8 cellular contexts compared by ENCODE assay signal in genomic region chr2:238060096-238060541, GRCh38. TPM values are rescaled to one million over a fixed set of nuclear protein-coding genes. Genes with fewer than 3 reads are reported as not detected.
DNase-seq lines count a peak whose midpoint lies in the region; ATAC-seq, FAIRE-seq and TF ChIP-seq lines count a peak whose summit lies in the region.

No MANE protein-coding gene starts in this region.

- H3K23ac ChIP-seq in H1 (ENCODE audit: insufficient read length), result no peak overlapping the region

- H3K9ac ChIP-seq in H1 (replicated peaks in 1 of 4; ENCODE audit: extremely low read depth in 1 of 4, low read depth in 3 of 4, low read length in 3 of 4), result peak overlapping the region; percentile 41 to 73 (median 71)

- peak overlapping the region; percentile 97 for H3K4me3 Mint-ChIP-seq in T-helper 1 cell treated with Interleukin-12 subunit alpha and Interleukin-12 subunit beta and Interleukin-4 antibody, amounts not matched to agents 30 μg/mL and 1 μg/mL, for 36 hours

- H3K27ac Mint-ChIP-seq in T-helper 1 cell treated with Interleukin-12 subunit alpha and Interleukin-12 subunit beta and Interleukin-4 antibody, amounts not matched to agents 30 μg/mL and 1 μg/mL, for 36 hours, result peak overlapping the region; percentile 88

- H3K4me1 Mint-ChIP-seq in T-helper 1 cell treated with Interleukin-12 subunit alpha and Interleukin-12 subunit beta and Interleukin-4 antibody, amounts not matched to agents 30 μg/mL and 1 μg/mL, for 36 hours (ENCODE audit: low read depth), result peaks cover 44% of the 10 kb centered on the region

- H3K4me3 ChIP-seq in H1 (ENCODE audit: extremely low read depth in 1 of 4, insufficient read depth in 2 of 4, low read depth in 3 of 4, low read length in 4 of 4) (peak overlapping the region; percentile 69 to 99 (median 82)), neuron (ENCODE audit: low read length) (peak overlapping the region; percentile 79)

- CTCF ChIA-PET in H1 (lab: Charles Lee; ENCODE audit: partially characterized antibody), result interaction anchor here (1.0 kb wide), 1 partner anchor 78 kb away, joined by 3 read pairs; no protein-coding TSS in a partner anchor

- peaks cover 2 to 47% of the 10 kb centered on the region in 2 experiments for H3K79me2 ChIP-seq in H1 (ENCODE audit: control insufficient read depth in 1 of 2, insufficient read depth in 2 of 2, low read length in 2 of 2)

- peak overlapping the region; percentile 65 for H3K56ac ChIP-seq in H1 (replicated peaks; ENCODE audit: insufficient read length, low read depth, low read length)

- 3% methylated on average over 18 of the region's 18 CpGs; no CpG with 5 or more reads in 1 of the 2 experiments for WGBS in H1 (ENCODE audit: extremely low coverage in 1 of 2, insufficient coverage in 1 of 2, insufficient read length in 1 of 2, insufficient replicate concordance in 2 of 2, low coverage in 1 of 2, low lambda C conversion rate in 2 of 2, missing lambda C conversion rate in 1 of 2), 2 experiments

- H3K4me1 ChIP-seq in H1 (replicated peaks in 1 of 4; ENCODE audit: control insufficient read depth in 3 of 4, insufficient read depth in 4 of 4, low read length in 3 of 4) (peaks cover 0 to 10% (median 3%) of the 10 kb centered on the region in 4 experiments; a peak in 5 of 7 replicates), neuron (ENCODE audit: insufficient read depth, low read length) (peaks cover 12% of the 10 kb centered on the region)

- H3K27me3 ChIP-seq in H1 (replicated peaks in 1 of 4; ENCODE audit: control insufficient read depth in 3 of 4, extremely low read depth in 1 of 4, insufficient read depth in 3 of 4, low read length in 3 of 4) (no peaks in the 10 kb centered on the region), neuron (ENCODE audit: insufficient read depth, low read length) (no peaks in the 10 kb centered on the region)

- no peak for TF ChIP-seq POLR2A in H1 (IDR thresholded peaks at IDR 0.05; ENCODE audit: control extremely low read depth in 1 of 2, low read depth in 2 of 2, low read length in 2 of 2)

- no peak for TF ChIP-seq CTCF in H1 (IDR thresholded peaks at IDR 0.05; ENCODE audit: control extremely low read depth in 1 of 3, insufficient read depth in 1 of 3, low read depth in 1 of 3, low read length in 3 of 3)

- peak overlapping the region; percentile 92 for H3K4ac ChIP-seq in H1 (replicated peaks; ENCODE audit: insufficient read length, low read depth, low read length)

- H3K4me2 ChIP-seq in H1 (ENCODE audit: insufficient read depth in 1 of 2, low read depth in 2 of 2, low read length in 2 of 2), result peak overlapping the region; percentile 82 to 92

- H3K9me3 Mint-ChIP-seq in T-helper 1 cell treated with Interleukin-12 subunit alpha and Interleukin-12 subunit beta and Interleukin-4 antibody, amounts not matched to agents 30 μg/mL and 1 μg/mL, for 36 hours, result no peaks in the 10 kb centered on the region

- peaks cover 21% of the 10 kb centered on the region for H3K27me3 Mint-ChIP-seq in T-helper 1 cell treated with Interleukin-12 subunit alpha and Interleukin-12 subunit beta and Interleukin-4 antibody, amounts not matched to agents 30 μg/mL and 1 μg/mL, for 36 hours (ENCODE audit: low read depth)

- H3K27ac ChIP-seq in H1 (ENCODE audit: low read depth, low read length), result peak overlapping the region; percentile 59; the same call in 1 of the 2 replicates

- no peak overlapping the region for H2BK120ac ChIP-seq in H1 (replicated peaks; ENCODE audit: low read depth, low read length)

- no peaks in the 10 kb centered on the region for H3K79me1 ChIP-seq in H1 (ENCODE audit: low read depth, low read length)

- no peaks in the 10 kb centered on the region for H4K20me1 ChIP-seq in H1 (replicated peaks in 1 of 2; ENCODE audit: control insufficient read depth in 1 of 2, insufficient read depth in 2 of 2, low read length in 2 of 2)

- H2BK12ac ChIP-seq in H1 (ENCODE audit: low read depth, low read length), result no peak overlapping the region

- no peak for TF ChIP-seq RAD21 in H1 (IDR thresholded peaks at IDR 0.05 in 1 of 2, conservative IDR thresholded peaks at IDR 0.05 in 1 of 2; ENCODE audit: low read depth in 2 of 2, low read length in 2 of 2)

- peaks cover 16% of the 10 kb centered on the region for H3K36me3 Mint-ChIP-seq in T-helper 1 cell treated with Interleukin-12 subunit alpha and Interleukin-12 subunit beta and Interleukin-4 antibody, amounts not matched to agents 30 μg/mL and 1 μg/mL, for 36 hours (ENCODE audit: low read depth)

- POLR2A ChIA-PET in H1 (lab: Charles Lee; ENCODE audit: partially characterized antibody), result interaction anchor here (0.7 to 1.8 kb wide), 11 partner anchors 10 to 186 kb away, joined by 3 to 8 read pairs (median 3); partner anchors contain the start of gene ESPNL

- no peak for ATAC-seq in HG03439 (IDR thresholded peaks at IDR 0.05; ENCODE audit: unreplicated experiment)

- H2BK5ac ChIP-seq in H1 (ENCODE audit: low read depth, low read length), result peak overlapping the region; percentile 71; the same call in 1 of the 2 replicates

- FAIRE-seq in H1 (lab: Jason Lieb, UNC), result no peak

- H3K36me3 ChIP-seq in H1 (ENCODE audit: control insufficient read depth in 2 of 4, insufficient read depth in 4 of 4, low read length in 3 of 4) (peaks cover 6 to 14% (median 11%) of the 10 kb centered on the region in 4 experiments), neuron (ENCODE audit: insufficient read depth, low read length) (peaks cover 3% of the 10 kb centered on the region)

- peak overlapping the region; percentile 72 for H4K91ac ChIP-seq in H1 (replicated peaks; ENCODE audit: insufficient read length, low read length)

- H4K5ac ChIP-seq in H1 (ENCODE audit: insufficient read length, low read depth, low read length), result no peak overlapping the region

- H2BK20ac ChIP-seq in H1 (ENCODE audit: low read length), result no peak overlapping the region

- peaks cover 9% of the 10 kb centered on the region for H3K23me2 ChIP-seq in H1 (ENCODE audit: low read depth, low read length)

- no peak for TF ChIP-seq EP300 in H1 (IDR thresholded peaks at IDR 0.05; ENCODE audit: borderline replicate concordance in 1 of 2, low read depth in 2 of 2, low read length in 2 of 2)

- H2AFZ ChIP-seq in H1 (ENCODE audit: low read length), result 0 out of 2 replicates have a peak overlapping the region, but pooled peaks have one; percentile 3
- peak overlapping the region; percentile 58 for H2AFZ ChIP-seq in neuron (ENCODE audit: low read depth, low read length)

- no peak overlapping the region for H3K14ac ChIP-seq in H1 (ENCODE audit: insufficient read length)

- 0 out of 2 replicates have a peak overlapping the region, but pooled peaks have one; percentile 29 for H2BK15ac ChIP-seq in H1 (ENCODE audit: low read length)

- peak overlapping the region; percentile 38; the same call in 1 of the 2 replicates for H3K18ac ChIP-seq in H1 (ENCODE audit: extremely low read depth, low read length)

- peak overlapping the region; percentile 94 for H4K8ac ChIP-seq in H1 (ENCODE audit: extremely low read depth, insufficient read depth, low read length)

- H3K9me3 ChIP-seq in H1 (ENCODE audit: insufficient read depth in 2 of 2, low read depth in 1 of 2, low read length in 1 of 2), result no peaks in the 10 kb centered on the region
- H3K9me3 ChIP-seq in neuron (ENCODE audit: low read length), result no peaks in the 10 kb centered on the region

- DNase-seq in T-helper 1 cell, result no peak
- peak; percentile 67 for DNase-seq in OCI-M1 (lab: John Stamatoyannopoulos, UW)
- no peak for DNase-seq in H1 (ENCODE audit: low read depth in 1 of 2, low spot score in 2 of 2)
- no peak for DNase-seq in NCI-H510A (lab: John Stamatoyannopoulos, UW)
- no peak for DNase-seq in mesenteric fat pad (ENCODE audit: low spot score)

- H2AK5ac ChIP-seq in H1 (ENCODE audit: low read depth, low read length), result no peak overlapping the region

TF ChIP-seq in H1, 55 proteins besides CTCF, POLR2A, EP300 and RAD21:
- TF ChIP-seq USF2 (IDR thresholded peaks at IDR 0.05; ENCODE audit: low read length) (no peak), RBBP5 (IDR thresholded peaks at IDR 0.05; ENCODE audit: borderline replicate concordance, low read depth, low read length) (no peak), KDM4A (IDR thresholded peaks at IDR 0.05; ENCODE audit: low read depth, low read length, severe bottlenecking) (peak; percentile 22), BACH1 (IDR thresholded peaks at IDR 0.05; ENCODE audit: low read length) (no peak)

RNA-seq across cellular contexts. Expression of gene SCLY, which starts 0.7 kb away (rescaled TPM):
- total RNA-seq in H1 (2021; fragmentation: NEBNext Ultra II Directional; extraction: Animal tissue kit (Norgen Biotek cat#: 25700)), result 79.0 and 83.7 TPM in 2 replicates
- polyA plus RNA-seq in H1 (2011; rRNA removed), result 79.5 and 111 TPM in 2 replicates
- polyA plus RNA-seq in H1 (2011; cell fraction: cytosol; rRNA removed), result 68.5 TPM
- 100.0 TPM for polyA plus RNA-seq in H1 (2011; cell fraction: nucleus; rRNA removed)
- polyA plus RNA-seq in H1 (2012, experiment 1 of 2), result 65.1 to 71.0 TPM (median 67.4 TPM) in 4 replicates
- 70.8 TPM for polyA plus RNA-seq in H1 (2012, experiment 2 of 2)
- polyA plus RNA-seq in H1 (2013, experiment 1 of 2), result 43.4 TPM
- polyA plus RNA-seq in H1 (2013, experiment 2 of 2), result 44.4 TPM
- 63.7 and 76.3 TPM in 2 replicates for polyA minus RNA-seq in H1 (2011; rRNA and poly(A)+ RNA removed)
- polyA minus RNA-seq in H1 (2011; cell fraction: cytosol; rRNA and poly(A)+ RNA removed), result 40.9 TPM
- 77.6 TPM for polyA minus RNA-seq in H1 (2011; cell fraction: nucleus; rRNA and poly(A)+ RNA removed)
- total RNA-seq in mesenteric fat pad, result 13.6 TPM

RNA-seq across cellular contexts. Expression of gene ESPNL, which starts 40.0 kb away (rescaled TPM):
- 1.3 and 1.8 TPM in 2 replicates for total RNA-seq in H1 (2021; fragmentation: NEBNext Ultra II Directional; extraction: Animal tissue kit (Norgen Biotek cat#: 25700))
- 0.68 and 1.6 TPM in 2 replicates for polyA plus RNA-seq in H1 (2011; rRNA removed)
- 1.3 TPM for polyA plus RNA-seq in H1 (2011; cell fraction: cytosol; rRNA removed)
- polyA plus RNA-seq in H1 (2011; cell fraction: nucleus; rRNA removed), result 2.8 TPM
- 0.54 to 1.2 TPM (median 0.82 TPM) in 4 replicates for polyA plus RNA-seq in H1 (2012, experiment 1 of 2)
- polyA plus RNA-seq in H1 (2012, experiment 2 of 2), result 0.66 TPM
- polyA plus RNA-seq in H1 (2013, experiment 1 of 2), result 0.75 TPM
- 0.64 TPM for polyA plus RNA-seq in H1 (2013, experiment 2 of 2)
- 0.15 and 0.60 TPM in 2 replicates for polyA minus RNA-seq in H1 (2011; rRNA and poly(A)+ RNA removed)
- polyA minus RNA-seq in H1 (2011; cell fraction: cytosol; rRNA and poly(A)+ RNA removed), result 0.73 TPM
- polyA minus RNA-seq in H1 (2011; cell fraction: nucleus; rRNA and poly(A)+ RNA removed), result 1.2 TPM
- 0.48 TPM for total RNA-seq in mesenteric fat pad
